ENCODE assay signal across 11 cellular contexts in the genomic region with DNA sequence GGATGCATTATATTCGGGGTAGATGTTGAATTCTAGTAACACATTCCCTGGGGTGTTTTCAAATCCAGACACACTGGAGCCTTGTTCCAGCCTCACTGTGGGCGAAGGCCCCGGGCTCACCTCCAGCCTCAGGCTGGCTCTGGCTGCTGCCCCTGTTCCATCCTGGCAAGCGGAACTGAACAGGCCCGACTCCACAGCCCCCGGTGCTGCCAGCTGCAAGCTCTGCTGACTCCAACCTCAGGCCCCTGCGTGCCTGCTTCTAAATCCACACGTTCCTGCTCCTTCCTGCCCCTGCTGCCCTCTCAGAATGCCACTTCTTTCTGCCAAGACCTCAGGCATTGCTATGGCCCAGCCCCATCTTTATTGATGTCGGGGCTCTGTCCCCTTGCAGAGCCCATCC.
A peak's percentile ranks its signal among the peaks of the same experiment; 100 is the strongest.
DNase-seq lines count a peak whose midpoint lies in the region; ATAC-seq and TF ChIP-seq lines count a peak whose summit lies in the region.
"Had no signal": no experiment of that assay in that cellular context is flagged by ENCODE, and none has a peak within 500 bp of the region (broad histone marks: within the 10 kb centered on the region; RNA-seq: fewer than 3 reads in every experiment).

No MANE protein-coding gene starts in this region.

- H3K9me3 Mint-ChIP-seq in immature natural killer cell, result no peaks in the 10 kb centered on the region

- H3K9me3 ChIP-seq in BLaER1 treated with 17β-estradiol and CSF1 and Interleukin-3, amounts not matched to agents 10 nM and 100 nM (replicated peaks in 1 of 11), result peaks cover 0 to 2% (median 0%) of the 10 kb centered on the region in 11 experiments; a peak in 2 of 22 replicates
- H3K9me3 ChIP-seq in ascending aorta (no peaks in the 10 kb centered on the region), left ventricle myocardium inferior (replicated peaks) (no peaks in the 10 kb centered on the region)
- H3K9me3 ChIP-seq: mucosa of descending colon had no signal

- intact Hi-C loops in ascending aorta (cut with DNase I), result no loop called here
- intact Hi-C loops in left ventricle myocardium inferior (cut with micrococcal nuclease), result no loop called here
- intact Hi-C loops in posterior cingulate gyrus (cut with DNase I), result no loop called here

- peak overlapping the region; percentile 85 to 98 (median 94) for H3K4me2 ChIP-seq in BLaER1 treated with 17β-estradiol and CSF1 and Interleukin-3, amounts not matched to agents 10 nM and 100 nM

- peaks cover 59 to 100% (median 94%) of the 10 kb centered on the region in 10 experiments for H3K4me1 ChIP-seq in BLaER1 treated with 17β-estradiol and CSF1 and Interleukin-3, amounts not matched to agents 10 nM and 100 nM
- H3K4me1 ChIP-seq in ascending aorta, result peaks cover 18 to 55% of the 10 kb centered on the region in 2 donors
- peaks cover 75% of the 10 kb centered on the region for H3K4me1 ChIP-seq in left ventricle myocardium inferior

- H4K20me1 ChIP-seq in BLaER1 treated with 17β-estradiol and CSF1 and Interleukin-3, amounts not matched to agents 10 nM and 100 nM, result no peaks in the 10 kb centered on the region

- H3K27ac Mint-ChIP-seq in immature natural killer cell, result peak overlapping the region in 3 of 6 donors; percentile 56 to 98 (median 77)

- no peaks in the 10 kb centered on the region for H3K36me3 ChIP-seq in BLaER1 treated with 17β-estradiol and CSF1 and Interleukin-3, amounts not matched to agents 10 nM and 100 nM
- H3K36me3 ChIP-seq in ascending aorta, result no peaks in the 10 kb centered on the region
- H3K36me3 ChIP-seq in left ventricle myocardium inferior, result no peaks in the 10 kb centered on the region

- H3K27me3 Mint-ChIP-seq in immature natural killer cell (ENCODE audit: low read depth in 3 of 3), result peaks cover 7 to 15% (median 9%) of the 10 kb centered on the region in 3 donors

- ATAC-seq in HG03520 (IDR thresholded peaks at IDR 0.05; ENCODE audit: unreplicated experiment) (no peak), HG03442 (IDR thresholded peaks at IDR 0.05; ENCODE audit: unreplicated experiment) (no peak)

- H3K4me1 Mint-ChIP-seq in immature natural killer cell, result peaks cover 34 to 43% of the 10 kb centered on the region in 2 donors

- peak overlapping the region; percentile 60 to 97 (median 94) for H3K27ac ChIP-seq in BLaER1 treated with 17β-estradiol and CSF1 and Interleukin-3, amounts not matched to agents 10 nM and 100 nM
- H3K27ac ChIP-seq in ascending aorta (peak overlapping the region; percentile 70 to 78), left ventricle myocardium inferior (replicated peaks) (peak overlapping the region; percentile 78)

- peak overlapping the region in 3 of 10 experiments; percentile 10 to 18 (median 17); a peak in 1 of 20 replicates for H3K4me3 ChIP-seq in BLaER1 treated with 17β-estradiol and CSF1 and Interleukin-3, amounts not matched to agents 10 nM and 100 nM
- H3K4me3 ChIP-seq in ascending aorta, result peak overlapping the region in 1 of 2 donors; percentile 11
- no peak overlapping the region for H3K4me3 ChIP-seq in left ventricle myocardium inferior
- H3K4me3 ChIP-seq: mucosa of descending colon had no signal

- H3K4me3 Mint-ChIP-seq in immature natural killer cell, result no peak overlapping the region

- DNase-seq in ascending aorta (ENCODE audit: low spot score in 2 of 2), result peak in 1 of 2 donors; percentile 71
- DNase-seq in left ventricle myocardium inferior, result peak; percentile 40
- DNase-seq in posterior cingulate gyrus, result peak; percentile 57 to 96 (median 80)
- DNase-seq in NCI-H2196 (lab: John Stamatoyannopoulos, UW; ENCODE audit: unreplicated experiment), result no peak
- DNase-seq in immature natural killer cell, result no peak
- DNase-seq: mucosa of descending colon, NCI-H82, T-helper 1 cell had no signal

- no peak for TF ChIP-seq CTCF in ascending aorta (IDR thresholded peaks at IDR 0.05)
- no peak for TF ChIP-seq CTCF in left ventricle myocardium inferior (IDR thresholded peaks at IDR 0.05; ENCODE audit: borderline replicate concordance)

- no peaks in the 10 kb centered on the region for H3K27me3 ChIP-seq in BLaER1 treated with 17β-estradiol and CSF1 and Interleukin-3, amounts not matched to agents 10 nM and 100 nM
- no peaks in the 10 kb centered on the region for H3K27me3 ChIP-seq in ascending aorta
- no peaks in the 10 kb centered on the region for H3K27me3 ChIP-seq in left ventricle myocardium inferior (ENCODE audit: low read depth)

- H3K9ac ChIP-seq in BLaER1 treated with 17β-estradiol and CSF1 and Interleukin-3, amounts not matched to agents 10 nM and 100 nM, result peak overlapping the region; percentile 55 to 88 (median 85)

- H3K36me3 Mint-ChIP-seq in immature natural killer cell, result peaks cover 0 to 7% (median 0%) of the 10 kb centered on the region in 3 donors

Comparison
In these comparisons a context has a peak if more than half of its experiments do, and no peak if none do; other contexts are left out.
1. DNase-seq: peak in left ventricle myocardium inferior (single experiment) and posterior cingulate gyrus (10 of 10); none in NCI-H2196 (single experiment) and immature natural killer cell (0 of 3).
2. Peak in every context shown above with its lines, with median percentiles within 50 percentile points of each other: H3K27ac ChIP-seq.